Comparison of ENCODE assay signal across 8 cellular contexts in genomic region chr4:129095811-129096454, GRCh38. TPM values are rescaled to one million over a fixed set of nuclear protein-coding genes. Genes with fewer than 3 reads are reported as not detected.
DNase-seq lines count a peak whose midpoint lies in the region; ATAC-seq and TF ChIP-seq lines count a peak whose summit lies in the region.

TSS of gene C4orf33 (plus strand) at chr4:129096152. CDS start at chr4:129102611, 6,459 bp downstream.

- ATAC-seq in GM18517 (IDR thresholded peaks at IDR 0.05; ENCODE audit: unreplicated experiment) (peak; percentile 50), HG03039 (IDR thresholded peaks at IDR 0.05; ENCODE audit: unreplicated experiment) (peak; percentile 39), right lobe of liver (peak; percentile 59 to 68 (median 65))

- intact Hi-C loops in dorsolateral prefrontal cortex (cut with DNase I) (loop anchor here in 1 of 2 donors (10.0 kb wide), 3 partner anchors 231 to 1031 kb away; partner anchors contain the start of gene LARP1B), right lobe of liver (cut with DNase I) (no loop called here)

- peak within 1 kb of the TSS; percentile 93 for H3K27ac ChIP-seq in 22Rv1
- peak within 1 kb of the TSS in 53 of 59 donors; percentile 7 to 90 (median 74) for H3K27ac ChIP-seq in dorsolateral prefrontal cortex
- peak within 1 kb of the TSS; percentile 73 to 83 (median 81) for H3K27ac ChIP-seq in right lobe of liver

- H3K27me3 ChIP-seq in dorsolateral prefrontal cortex (no peaks in the 10 kb centered on the region), right lobe of liver (no peaks in the 10 kb centered on the region)

- H3K4me3 ChIP-seq in dorsolateral prefrontal cortex (peak within 1 kb of the TSS; percentile 41 to 83 (median 63)), right lobe of liver (peak within 1 kb of the TSS; percentile 44 to 60 (median 54))

- TF ChIP-seq POLR2A in right lobe of liver (IDR thresholded peaks at IDR 0.05), result peak; percentile 26

- no peaks in the 10 kb centered on the region for H3K9me3 ChIP-seq in right lobe of liver

- 8% methylated on average over 14 of the region's 14 CpGs for WGBS in right lobe of liver (ENCODE audit: insufficient coverage, low coverage, low lambda C conversion rate, missing lambda C conversion rate)

- no peaks in the 10 kb centered on the region for H3K36me3 ChIP-seq in right lobe of liver

- DNase-seq in NCI-H510A treated with DMSO at 0.1 percent for 48 hours (lab: John Stamatoyannopoulos, UW) (peak; percentile 46), dorsolateral prefrontal cortex (peak; percentile 25 to 63 (median 43)), right lobe of liver (peak; percentile 72 to 78 (median 72))
- DNase-seq in activated CD4-positive, alpha-beta T cell treated with anti-CD3 and anti-CD28 coated beads, Interleukin-2, amount 50 U/mL, for 1 hour, result peak; percentile 66
- peak; percentile 53 to 75 for DNase-seq in stimulated activated CD4-positive, alpha-beta T cell treated with anti-CD3 and anti-CD28 coated beads, Interleukin-4, amount 100 ng/mL, for 48 hours (ENCODE audit: low read depth in 2 of 2)

- TF ChIP-seq CTCF in 22Rv1 (IDR thresholded peaks at IDR 0.05) (no peak), dorsolateral prefrontal cortex (IDR thresholded peaks at IDR 0.05 in 54 of 56, conservative IDR thresholded peaks at IDR 0.05 in 2 of 56; ENCODE audit: low read depth in 1 of 56, partially characterized antibody in 56 of 56) (peak in 6 of 56 donors; percentile 4 to 14 (median 8)), right lobe of liver (IDR thresholded peaks at IDR 0.05) (no peak)

- H3K4me1 ChIP-seq in right lobe of liver, result peaks cover 0 to 4% (median 0%) of the 10 kb centered on the region in 4 donors

RNA-seq across cellular contexts. Expression of gene C4orf33, which starts in this region (rescaled TPM):
- 10 to 100 TPM in 106 of 120 experiments, 1 to 10 TPM in 14; 5.4 to 22.4 (median 13.4) TPM for total RNA-seq in dorsolateral prefrontal cortex
- 1 to 10 TPM; 3.4 to 9.0 (median 4.2) TPM for total RNA-seq in right lobe of liver

Comparison
In these comparisons a context has a peak if more than half of its experiments do, and no peak if none do; other contexts are left out.
1. Peak in every context shown above with its lines: DNase-seq, ATAC-seq, H3K4me3 ChIP-seq and H3K27ac ChIP-seq.